Comparison of ENCODE assay signal across 24 cellular contexts in genomic region chr6:27922949-27923348, GRCh38. TPM values are rescaled to one million over a fixed set of nuclear protein-coding genes. Genes with fewer than 3 reads are reported as not detected.
"Had no signal": no experiment of that assay in that cellular context is flagged by ENCODE, and none has a peak within 500 bp of the region (broad histone marks: within the 10 kb centered on the region; RNA-seq: fewer than 3 reads in every experiment).

No MANE protein-coding gene starts in this region.

- H3K4me3 ChIP-seq: MG63 had no signal

- FAIRE-seq: RCC 7860 had no signal

- H3K4me2 ChIP-seq: SK-N-SH had no signal

- H3K27ac ChIP-seq: RWPE1 had no signal

- H3K9me3 ChIP-seq: MG63, SK-N-SH had no signal

- DNase-seq: KBM-7, MG63, NCI-H1092, NCI-H1105 treated with DMSO at 0.1 percent for 48 hours, NCI-H1417 treated with DMSO at 0.1 percent for 48 hours, NCI-H146, NCI-H1694 treated with DMSO at 0.1 percent for 48 hours, NCI-H1930, NCI-H2081, NCI-H2107, NCI-H2227 treated with DMSO at 0.1 percent for 48 hours, NCI-H524, NCI-H69, NCI-H774, SHP77, SK-N-SH, SW 1271 had no signal

- H3K9ac ChIP-seq: SK-N-SH had no signal

- H3K36me3 ChIP-seq: MG63 had no signal

RNA-seq across cellular contexts. Expression of gene OR2B2, which starts 10.8 kb away (rescaled TPM):
- total RNA-seq: HT1080, LHCN-M2, NCI-H460, SK-MEL-5 had no signal
- polyA plus RNA-seq: IgD-negative memory B cell, SK-N-SH had no signal

RNA-seq across cellular contexts. Expression of gene OR2B6, which starts 34.1 kb away (rescaled TPM):
- total RNA-seq: HT1080, LHCN-M2, SK-MEL-5 had no signal
- polyA plus RNA-seq: IgD-negative memory B cell had no signal
